ENCODE assay signal across 19 cellular contexts in genomic region chr5:173395933-173396308, GRCh38.
"Had no signal": no experiment of that assay in that cellular context is flagged by ENCODE, and none has a peak within 500 bp of the region (broad histone marks: within the 10 kb centered on the region; RNA-seq: fewer than 3 reads in every experiment).

No MANE protein-coding gene starts in this region.

- H3K9me3 Mint-ChIP-seq: activated CD4-positive, alpha-beta T cell treated with anti-CD3 and anti-CD28 coated beads, Interleukin-2, amount 10 ng/mL, durations not matched to agents 7 days and 5 days; activated naive CD4-positive, alpha-beta T cell treated with anti-CD3 and anti-CD28 coated beads, Interleukin-2, amount 10 ng/mL, durations not matched to agents 7 days and 5 days; T-helper 1 cell treated with Interleukin-12 subunit alpha and Interleukin-12 subunit beta and Interleukin-4 antibody, amounts not matched to agents 30 μg/mL and 1 μg/mL, for 36 hours had no signal

- H3K4me1 Mint-ChIP-seq: activated CD4-positive, alpha-beta T cell treated with anti-CD3 and anti-CD28 coated beads, Interleukin-2, amount 10 ng/mL, durations not matched to agents 7 days and 5 days; activated naive CD4-positive, alpha-beta T cell treated with anti-CD3 and anti-CD28 coated beads, Interleukin-2, amount 10 ng/mL, durations not matched to agents 7 days and 5 days had no signal

- H3K4me3 Mint-ChIP-seq: activated CD4-positive, alpha-beta T cell treated with anti-CD3 and anti-CD28 coated beads, Interleukin-2, amount 10 ng/mL, durations not matched to agents 7 days and 5 days; activated naive CD4-positive, alpha-beta T cell treated with anti-CD3 and anti-CD28 coated beads, Interleukin-2, amount 10 ng/mL, durations not matched to agents 7 days and 5 days; activated T-cell treated with anti-CD3 and anti-CD28 coated beads, Interleukin-2, amount 50 U/mL, for 4 hours; T-helper 1 cell treated with Interleukin-12 subunit alpha and Interleukin-12 subunit beta and Interleukin-4 antibody, amounts not matched to agents 30 μg/mL and 1 μg/mL, for 36 hours had no signal

- FAIRE-seq: islet of Langerhans had no signal

- ATAC-seq: activated T-cell treated with anti-CD3 and anti-CD28 coated beads, Interleukin-2, amount 50 U/mL, for 4 hours; stimulated activated naive CD8-positive, alpha-beta T cell treated with anti-CD3 and anti-CD28 coated beads, Interleukin-15, Interleukin-2, amounts not matched to agents 100 U/mL and 50 U/mL, for 24 hours had no signal

- H3K27me3 ChIP-seq: adrenal gland, hepatocyte, ovary, suprapubic skin, transverse colon, vagina had no signal

- H3K4me2 ChIP-seq: hepatocyte had no signal

- DNase-seq: activated CD4-positive, alpha-beta T cell treated with anti-CD3 and anti-CD28 coated beads, Interleukin-2, amount 10 ng/mL, durations not matched to agents 7 days and 5 days; activated CD8-positive, alpha-beta memory T cell treated with anti-CD3 and anti-CD28 coated beads, Interleukin-2, amount 50 U/mL, for 4 hours; activated effector memory CD4-positive, alpha-beta T cell treated with Interleukin-2 at 50 U/mL for 16 hours; activated naive CD4-positive, alpha-beta T cell treated with anti-CD3 and anti-CD28 coated beads, Interleukin-2, amount 10 ng/mL, durations not matched to agents 7 days and 5 days; activated T-cell treated with anti-CD3 and anti-CD28 coated beads, Interleukin-2, amount 50 U/mL, for 4 hours; left cardiac atrium; ovary; stimulated activated CD4-positive, alpha-beta T cell treated with anti-CD3 and anti-CD28 coated beads, Interleukin-2, amount 100 ng/mL, for 24 hours; stimulated activated naive CD8-positive, alpha-beta T cell treated with anti-CD3 and anti-CD28 coated beads, Interleukin-15, Interleukin-2, amounts not matched to agents 100 U/mL and 50 U/mL, for 24 hours; transverse colon had no signal

- H3K36me3 ChIP-seq: adrenal gland, ovary, suprapubic skin, transverse colon, vagina had no signal

- H3K27ac Mint-ChIP-seq: activated CD4-positive, alpha-beta T cell treated with anti-CD3 and anti-CD28 coated beads, Interleukin-2, amount 10 ng/mL, durations not matched to agents 7 days and 5 days; activated naive CD4-positive, alpha-beta T cell treated with anti-CD3 and anti-CD28 coated beads, Interleukin-2, amount 10 ng/mL, durations not matched to agents 7 days and 5 days; T-helper 1 cell treated with Interleukin-12 subunit alpha and Interleukin-12 subunit beta and Interleukin-4 antibody, amounts not matched to agents 30 μg/mL and 1 μg/mL, for 36 hours had no signal

- H3K4me1 ChIP-seq: adrenal gland, foreskin keratinocyte, suprapubic skin, transverse colon, vagina had no signal

- H3K4me3 ChIP-seq: adrenal gland, hepatocyte, lung, ovary, suprapubic skin, transverse colon, vagina had no signal

- H2AFZ ChIP-seq: hepatocyte had no signal

- H3K27ac ChIP-seq: adrenal gland, epithelial cell of prostate, foreskin keratinocyte, hepatocyte, ovary, suprapubic skin, transverse colon, vagina had no signal

- H3K9me3 ChIP-seq: adrenal gland, ovary, suprapubic skin, vagina had no signal

- H3K79me2 ChIP-seq: hepatocyte had no signal

- H3K36me3 Mint-ChIP-seq: activated naive CD4-positive, alpha-beta T cell treated with anti-CD3 and anti-CD28 coated beads, Interleukin-2, amount 10 ng/mL, durations not matched to agents 7 days and 5 days had no signal
